ENCODE assay signal across 8 cellular contexts in the genomic region with DNA sequence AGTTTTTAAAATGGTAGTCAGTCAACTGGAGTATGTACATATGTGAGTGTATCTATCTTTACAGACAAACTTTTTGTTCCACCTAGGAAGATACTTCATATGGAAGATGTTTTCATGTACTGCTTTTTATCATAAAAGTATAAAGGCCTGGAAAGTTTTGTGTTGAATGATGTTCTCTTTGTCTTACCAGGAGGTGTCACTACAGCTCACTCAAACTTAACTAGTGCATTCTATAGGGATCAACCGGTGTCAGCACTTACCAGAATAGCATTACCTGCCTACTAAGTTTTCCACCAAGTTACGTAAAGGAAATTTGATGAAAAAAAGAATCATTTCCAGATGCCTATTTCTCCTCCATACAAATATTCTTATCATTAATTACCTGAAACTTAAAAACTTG.
DNase-seq lines count a peak whose midpoint lies in the region; ATAC-seq and TF ChIP-seq lines count a peak whose summit lies in the region.

No MANE protein-coding gene starts in this region.

- POLR2A ChIA-PET in BJ (lab: Charles Lee) (no interaction called here), WTC11 (lab: Charles Lee) (no interaction called here)

- H3K4me1 Mint-ChIP-seq in WTC11 = peaks cover 45% of the 10 kb centered on the region
- no peaks in the 10 kb centered on the region for H3K4me1 Mint-ChIP-seq in activated T-helper 1 cell treated with anti-CD3 and anti-CD28 coated beads, Interleukin-12 subunit alpha, Interleukin-12 subunit beta, Interleukin-2, Interleukin-4 antibody, amounts not matched to agents 30 ng/mL and 10 ng/mL and 1 ng/mL, durations not matched to agents 14 hours and 24 hours and 36 hours (ENCODE audit: low read depth)

- no peaks in the 10 kb centered on the region for H3K36me3 Mint-ChIP-seq in WTC11
- no peaks in the 10 kb centered on the region for H3K36me3 Mint-ChIP-seq in activated T-helper 1 cell treated with anti-CD3 and anti-CD28 coated beads, Interleukin-12 subunit alpha, Interleukin-12 subunit beta, Interleukin-2, Interleukin-4 antibody, amounts not matched to agents 30 ng/mL and 10 ng/mL and 1 ng/mL, durations not matched to agents 14 hours and 24 hours and 36 hours (ENCODE audit: low read depth)

- no peaks in the 10 kb centered on the region for H3K4me1 ChIP-seq in Karpas-422 (ENCODE audit: low read length)

- no peaks in the 10 kb centered on the region for H3K79me2 ChIP-seq in Karpas-422 (ENCODE audit: low read length)

- no peaks in the 10 kb centered on the region for H4K20me1 ChIP-seq in Karpas-422 (ENCODE audit: insufficient read depth, low read depth, low read length)

- H2AFZ ChIP-seq in Karpas-422 (ENCODE audit: low read length) = no peak overlapping the region

- no peak overlapping the region for H3K27ac Mint-ChIP-seq in WTC11
- no peak overlapping the region for H3K27ac Mint-ChIP-seq in activated T-helper 1 cell treated with anti-CD3 and anti-CD28 coated beads, Interleukin-12 subunit alpha, Interleukin-12 subunit beta, Interleukin-2, Interleukin-4 antibody, amounts not matched to agents 30 ng/mL and 10 ng/mL and 1 ng/mL, durations not matched to agents 14 hours and 24 hours and 36 hours

- H3K9ac ChIP-seq in Karpas-422 (ENCODE audit: low read length) = no peak overlapping the region

- H3K9me3 ChIP-seq in Karpas-422 (ENCODE audit: low read length) = no peaks in the 10 kb centered on the region

- ATAC-seq in WTC11 = peak; percentile 50
- peak; percentile 73 for ATAC-seq in left colon
- ATAC-seq in HG03520 (IDR thresholded peaks at IDR 0.05; ENCODE audit: unreplicated experiment) = no peak

- intact Hi-C loops in left colon (cut with DNase I, micrococcal nuclease) = loop anchor here in 1 of 2 donors (10.0 kb wide), 1 partner anchor 1090 kb away; no protein-coding TSS in a partner anchor
- intact Hi-C loops in activated T-helper 1 cell treated with anti-CD3 and anti-CD28 coated beads, Interleukin-12 subunit alpha, Interleukin-12 subunit beta, Interleukin-2, Interleukin-4 antibody, amounts not matched to agents 30 ng/mL and 10 ng/mL and 1 ng/mL, durations not matched to agents 14 hours and 24 hours and 36 hours (cut with micrococcal nuclease) = no loop called here

- H3K36me3 ChIP-seq in BJ (ENCODE audit: control insufficient read depth, insufficient read depth, low read length) (no peaks in the 10 kb centered on the region), Karpas-422 (ENCODE audit: insufficient read depth, low read length) (no peaks in the 10 kb centered on the region)

- H3K27me3 ChIP-seq in BJ (ENCODE audit: control insufficient read depth, insufficient read depth, low read length) (no peaks in the 10 kb centered on the region), Karpas-422 (ENCODE audit: low read length) (no peaks in the 10 kb centered on the region)

- no peak overlapping the region for H3K4me2 ChIP-seq in Karpas-422 (ENCODE audit: low read depth, low read length, poor library complexity, severe bottlenecking)

- CTCF ChIA-PET in BJ (lab: Yijun Ruan, JAX) = interaction anchor here (0.6 to 4.8 kb wide), 7 partner anchors 12 to 1158 kb away, joined by 3 to 75 read pairs (median 3); no protein-coding TSS in a partner anchor
- CTCF ChIA-PET in WTC11 (lab: Charles Lee) = interaction anchor here (0.8 to 3.0 kb wide), 9 partner anchors 9 to 794 kb away, joined by 3 to 29 read pairs (median 3); partner anchors contain the start of gene SEMA6D

- H3K4me3 ChIP-seq in BJ (ENCODE audit: low read depth, low read length) (no peak overlapping the region), Karpas-422 (ENCODE audit: low read length) (no peak overlapping the region)

- no peak overlapping the region for H3K4me3 Mint-ChIP-seq in WTC11
- H3K4me3 Mint-ChIP-seq in activated T-helper 1 cell treated with anti-CD3 and anti-CD28 coated beads, Interleukin-12 subunit alpha, Interleukin-12 subunit beta, Interleukin-2, Interleukin-4 antibody, amounts not matched to agents 30 ng/mL and 10 ng/mL and 1 ng/mL, durations not matched to agents 14 hours and 24 hours and 36 hours = no peak overlapping the region

- H3K27me3 Mint-ChIP-seq in WTC11 (ENCODE audit: low read depth) = peaks cover 43% of the 10 kb centered on the region
- H3K27me3 Mint-ChIP-seq in activated T-helper 1 cell treated with anti-CD3 and anti-CD28 coated beads, Interleukin-12 subunit alpha, Interleukin-12 subunit beta, Interleukin-2, Interleukin-4 antibody, amounts not matched to agents 30 ng/mL and 10 ng/mL and 1 ng/mL, durations not matched to agents 14 hours and 24 hours and 36 hours (ENCODE audit: insufficient read depth) = peaks cover 2% of the 10 kb centered on the region

- H3K9me2 ChIP-seq in Karpas-422 (replicated peaks; ENCODE audit: insufficient read depth, low read length) = no peaks in the 10 kb centered on the region

- no peak overlapping the region for H3K27ac ChIP-seq in Karpas-422 (ENCODE audit: low read length)

- H3K9me3 Mint-ChIP-seq in WTC11 = no peaks in the 10 kb centered on the region
- H3K9me3 Mint-ChIP-seq in activated T-helper 1 cell treated with anti-CD3 and anti-CD28 coated beads, Interleukin-12 subunit alpha, Interleukin-12 subunit beta, Interleukin-2, Interleukin-4 antibody, amounts not matched to agents 30 ng/mL and 10 ng/mL and 1 ng/mL, durations not matched to agents 14 hours and 24 hours and 36 hours = no peaks in the 10 kb centered on the region

- no peak for DNase-seq in BJ (ENCODE audit: low read depth)
- peak; percentile 46 for DNase-seq in Karpas-422
- no peak for DNase-seq in WTC11 (ENCODE audit: low spot score)
- DNase-seq in left colon = no peak
- no peak for DNase-seq in D341Med (ENCODE audit: low spot score)
- DNase-seq in activated T-helper 1 cell treated with anti-CD3 and anti-CD28 coated beads, Interleukin-12 subunit alpha, Interleukin-12 subunit beta, Interleukin-2, Interleukin-4 antibody, amounts not matched to agents 30 ng/mL and 10 ng/mL and 1 ng/mL, durations not matched to agents 14 hours and 24 hours and 36 hours (ENCODE audit: low spot score) = no peak
- DNase-seq in GF-D8 (lab: John Stamatoyannopoulos, UW) = no peak

- peak; percentile 29; the same call in 1 of the 2 replicates for TF ChIP-seq CTCF in BJ (IDR thresholded peaks at IDR 0.05; ENCODE audit: insufficient read depth, low read depth, low read length)
- no peak for TF ChIP-seq CTCF in WTC11 (IDR thresholded peaks at IDR 0.05)

TF ChIP-seq in WTC11, 78 proteins besides CTCF, POLR2A, EP300 and RAD21 (continues in another document):
- TF ChIP-seq NFE2L1 (CRISPR knock-in tag; IDR thresholded peaks at IDR 0.05) = no peak
- no peak for TF ChIP-seq CREB1 (CRISPR knock-in tag; IDR thresholded peaks at IDR 0.05)
- TF ChIP-seq TCF7 (CRISPR knock-in tag; IDR thresholded peaks at IDR 0.05; ENCODE audit: low read depth) = no peak
- TF ChIP-seq ZNF121 (CRISPR knock-in tag; IDR thresholded peaks at IDR 0.05) = no peak
- TF ChIP-seq, protein P1, sequence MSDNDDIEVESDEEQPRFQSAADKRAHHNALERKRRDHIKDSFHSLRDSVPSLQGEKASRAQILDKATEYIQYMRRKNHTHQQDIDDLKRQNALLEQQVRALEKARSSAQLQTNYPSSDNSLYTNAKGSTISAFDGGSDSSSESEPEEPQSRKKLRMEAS (CRISPR knock-in tag; IDR thresholded peaks at IDR 0.05) = no peak
- TF ChIP-seq, protein P2, sequence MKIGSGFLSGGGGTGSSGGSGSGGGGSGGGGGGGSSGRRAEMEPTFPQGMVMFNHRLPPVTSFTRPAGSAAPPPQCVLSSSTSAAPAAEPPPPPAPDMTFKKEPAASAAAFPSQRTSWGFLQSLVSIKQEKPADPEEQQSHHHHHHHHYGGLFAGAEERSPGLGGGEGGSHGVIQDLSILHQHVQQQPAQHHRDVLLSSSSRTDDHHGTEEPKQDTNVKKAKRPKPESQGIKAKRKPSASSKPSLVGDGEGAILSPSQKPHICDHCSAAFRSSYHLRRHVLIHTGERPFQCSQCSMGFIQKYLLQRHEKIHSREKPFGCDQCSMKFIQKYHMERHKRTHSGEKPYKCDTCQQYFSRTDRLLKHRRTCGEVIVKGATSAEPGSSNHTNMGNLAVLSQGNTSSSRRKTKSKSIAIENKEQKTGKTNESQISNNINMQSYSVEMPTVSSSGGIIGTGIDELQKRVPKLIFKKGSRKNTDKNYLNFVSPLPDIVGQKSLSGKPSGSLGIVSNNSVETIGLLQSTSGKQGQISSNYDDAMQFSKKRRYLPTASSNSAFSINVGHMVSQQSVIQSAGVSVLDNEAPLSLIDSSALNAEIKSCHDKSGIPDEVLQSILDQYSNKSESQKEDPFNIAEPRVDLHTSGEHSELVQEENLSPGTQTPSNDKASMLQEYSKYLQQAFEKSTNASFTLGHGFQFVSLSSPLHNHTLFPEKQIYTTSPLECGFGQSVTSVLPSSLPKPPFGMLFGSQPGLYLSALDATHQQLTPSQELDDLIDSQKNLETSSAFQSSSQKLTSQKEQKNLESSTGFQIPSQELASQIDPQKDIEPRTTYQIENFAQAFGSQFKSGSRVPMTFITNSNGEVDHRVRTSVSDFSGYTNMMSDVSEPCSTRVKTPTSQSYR (CRISPR knock-in tag; IDR thresholded peaks at IDR 0.05) = no peak
- TF ChIP-seq, protein P3, sequence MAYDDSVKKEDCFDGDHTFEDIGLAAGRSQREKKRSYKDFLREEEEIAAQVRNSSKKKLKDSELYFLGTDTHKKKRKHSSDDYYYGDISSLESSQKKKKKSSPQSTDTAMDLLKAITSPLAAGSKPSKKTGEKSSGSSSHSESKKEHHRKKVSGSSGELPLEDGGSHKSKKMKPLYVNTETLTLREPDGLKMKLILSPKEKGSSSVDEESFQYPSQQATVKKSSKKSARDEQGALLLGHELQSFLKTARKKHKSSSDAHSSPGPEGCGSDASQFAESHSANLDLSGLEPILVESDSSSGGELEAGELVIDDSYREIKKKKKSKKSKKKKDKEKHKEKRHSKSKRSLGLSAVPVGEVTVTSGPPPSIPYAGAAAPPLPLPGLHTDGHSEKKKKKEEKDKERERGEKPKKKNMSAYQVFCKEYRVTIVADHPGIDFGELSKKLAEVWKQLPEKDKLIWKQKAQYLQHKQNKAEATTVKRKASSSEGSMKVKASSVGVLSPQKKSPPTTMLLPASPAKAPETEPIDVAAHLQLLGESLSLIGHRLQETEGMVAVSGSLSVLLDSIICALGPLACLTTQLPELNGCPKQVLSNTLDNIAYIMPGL (CRISPR knock-in tag; IDR thresholded peaks at IDR 0.05) = no peak
